Comparison of ENCODE assay signal across 8 cellular contexts in the genomic region with DNA sequence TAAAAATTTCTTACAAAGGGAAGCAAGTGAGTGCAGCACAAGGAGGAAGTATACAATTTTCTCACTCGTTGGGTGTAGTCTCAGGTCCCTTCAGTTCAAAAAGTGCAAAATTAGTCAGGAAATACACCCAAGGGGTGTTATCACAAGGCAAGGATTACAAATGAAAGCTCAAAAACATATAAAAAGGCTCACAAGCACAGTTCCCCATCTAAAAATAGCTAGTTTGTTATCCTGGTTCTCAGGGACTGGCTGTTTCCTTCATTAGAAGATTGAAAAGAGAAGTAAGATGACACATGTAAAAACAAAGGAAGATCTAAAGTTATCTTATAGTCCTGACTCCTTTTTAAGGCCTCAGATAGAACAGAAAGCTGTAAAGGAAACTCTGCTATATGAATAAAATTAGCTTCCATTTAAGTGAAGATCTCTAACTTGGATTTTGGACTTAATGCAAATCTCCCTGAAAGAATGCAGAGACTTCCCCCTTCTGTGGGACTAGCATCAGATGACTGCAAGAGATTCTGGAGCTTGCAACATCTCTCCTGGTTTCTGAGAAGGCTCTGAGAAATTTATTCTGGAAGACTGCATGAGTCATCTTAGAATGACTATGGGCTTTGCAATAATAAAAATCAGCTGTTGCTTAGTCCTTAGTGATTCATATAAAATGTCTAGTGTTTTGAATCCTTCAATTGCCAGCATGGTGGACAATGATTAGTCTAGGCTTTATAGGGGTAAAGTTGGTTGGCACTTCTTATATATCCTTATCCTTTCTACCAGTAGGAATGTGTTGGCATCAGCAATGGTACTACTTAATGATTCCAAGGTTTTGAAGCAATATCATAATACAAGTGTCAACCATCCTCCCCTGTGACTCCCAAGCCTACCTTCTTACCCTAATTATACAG. TPM values are rescaled to one million over a fixed set of nuclear protein-coding genes. Genes with fewer than 3 reads are reported as not detected.
DNase-seq lines count a peak whose midpoint lies in the region; ATAC-seq and TF ChIP-seq lines count a peak whose summit lies in the region.

No MANE protein-coding gene starts in this region.

- H3K27ac ChIP-seq in SJSA1: peak overlapping the region; percentile 82

- H3K9me3 ChIP-seq in SJSA1 (replicated peaks): no peaks in the 10 kb centered on the region

- no peak for ATAC-seq in GM19455 (IDR thresholded peaks at IDR 0.05; ENCODE audit: unreplicated experiment)

- H3K27me3 Mint-ChIP-seq in Calu3 (ENCODE audit: unreplicated experiment): no peaks in the 10 kb centered on the region

- H3K27me3 ChIP-seq in SJSA1 (replicated peaks): no peaks in the 10 kb centered on the region

- no peaks in the 10 kb centered on the region for H3K9me3 Mint-ChIP-seq in Calu3 (ENCODE audit: low read depth, unreplicated experiment)

- H3K4me1 ChIP-seq in SJSA1 (replicated peaks): peaks cover 38% of the 10 kb centered on the region

- CTCF ChIA-PET in Calu3 (lab: Charles Lee): interaction anchor here (0.5 to 1.5 kb wide), 3 partner anchors 23 to 118 kb away, joined by 3 to 6 read pairs (median 3); no protein-coding TSS in a partner anchor

- H3K4me3 Mint-ChIP-seq in Calu3 (ENCODE audit: low read depth, unreplicated experiment): no peak overlapping the region

- no peak for TF ChIP-seq CTCF in Calu3 (IDR thresholded peaks at IDR 0.05; ENCODE audit: unreplicated experiment)
- TF ChIP-seq CTCF in fibroblast of the aortic adventitia (IDR thresholded peaks at IDR 0.05; ENCODE audit: insufficient read depth, low read length): no peak

- no peaks in the 10 kb centered on the region for H3K36me3 Mint-ChIP-seq in Calu3 (ENCODE audit: insufficient read depth, unreplicated experiment)

- peak; percentile 33 for DNase-seq in Calu3
- DNase-seq in SJSA1 (ENCODE audit: low read depth in 1 of 2, low spot score in 2 of 2): peak; percentile 60 to 90
- peak; percentile 99 for DNase-seq in fibroblast of the aortic adventitia (ENCODE audit: low read depth)
- DNase-seq in pons (ENCODE audit: low spot score): peak; percentile 79
- DNase-seq in activated CD4-positive, CD25-positive, alpha-beta regulatory T cell treated with anti-CD3 and anti-CD28 coated beads, Interleukin-2, amount 50 U/mL, for 72 hours: no peak
- no peak for DNase-seq in stimulated activated CD4-positive, alpha-beta T cell treated with anti-CD3 and anti-CD28 coated beads, Interleukin-12 subunit alpha, Interleukin-12 subunit beta, amount 100 ng/mL, for 4 hours
- no peak for DNase-seq in UCSD-AML1 (lab: John Stamatoyannopoulos, UW; ENCODE audit: unreplicated experiment)

- H3K4me3 ChIP-seq in SJSA1 (no peak overlapping the region), fibroblast of the aortic adventitia (ENCODE audit: low read depth, low read length) (no peak overlapping the region)

- H3K4me1 Mint-ChIP-seq in Calu3 (ENCODE audit: low read depth, unreplicated experiment): peaks cover 42% of the 10 kb centered on the region

- BruUV-seq in Calu3 (replicated peaks; lab: Mats Ljungman, UMichigan): no TSS peak

- H3K27ac Mint-ChIP-seq in Calu3 (ENCODE audit: unreplicated experiment): peak overlapping the region; percentile 50

- intact Hi-C loops in Calu3 (cut with micrococcal nuclease; ENCODE audit: unreplicated experiment): no loop called here

- peaks cover 66% of the 10 kb centered on the region for H3K36me3 ChIP-seq in SJSA1

RNA-seq across cellular contexts. Expression of a gene that starts 25.4 kb away (rescaled TPM):
- total RNA-seq in Calu3 (2022): 9.5 and 12.4 TPM in 2 replicates
- 49.9 and 65.0 TPM in 2 replicates for total RNA-seq in SJSA1 (2014; rRNA removed; shearing (Covaris generic))
- 217 and 1,070 TPM in 2 replicates for total RNA-seq in fibroblast of the aortic adventitia (ENCODE audit: low replicate concordance)

RNA-seq across cellular contexts. Expression of a gene that starts 35.1 kb away (rescaled TPM):
- total RNA-seq in Calu3 (2022): not detected in 2 replicates
- total RNA-seq in SJSA1 (2014; rRNA removed; shearing (Covaris generic)): 0.37 TPM in 1 of 2 replicates, not detected in the other
- total RNA-seq in fibroblast of the aortic adventitia (ENCODE audit: low replicate concordance): not detected in 2 replicates

Comparison
In these comparisons a context has a peak if more than half of its experiments do, and no peak if none do; other contexts are left out.
1. DNase-seq: peak in Calu3 (single experiment), SJSA1 (2 of 2), fibroblast of the aortic adventitia (single experiment) and pons (single experiment); none in activated CD4-positive, CD25-positive, alpha-beta regulatory T cell treated with anti-CD3 and anti-CD28 coated beads, Interleukin-2, amount 50 U/mL, for 72 hours (single experiment), stimulated activated CD4-positive, alpha-beta T cell treated with anti-CD3 and anti-CD28 coated beads, Interleukin-12 subunit alpha, Interleukin-12 subunit beta, amount 100 ng/mL, for 4 hours (single experiment) and UCSD-AML1 (single experiment).